ENCODE assay signal across 18 cellular contexts in the genomic region with DNA sequence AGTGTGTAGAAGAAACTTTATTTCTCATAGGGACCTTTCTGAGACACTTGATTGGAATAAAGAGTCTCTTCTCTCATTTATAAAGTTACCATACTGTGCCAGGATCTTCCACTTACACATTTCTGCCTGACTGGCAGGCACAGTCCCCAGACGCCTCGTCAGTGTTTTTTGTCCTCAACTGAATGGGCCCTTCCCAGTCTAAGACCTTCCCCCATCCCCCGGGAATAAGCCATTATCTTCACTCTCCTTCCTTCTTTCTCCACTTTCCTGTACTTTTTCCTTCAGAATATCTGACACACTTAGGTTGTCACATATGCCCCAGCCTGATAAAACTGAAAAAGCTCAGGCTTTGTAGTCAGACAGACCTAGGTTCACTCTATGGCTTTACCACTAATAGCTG.
"Had no signal": no experiment of that assay in that cellular context is flagged by ENCODE, and none has a peak within 500 bp of the region (broad histone marks: within the 10 kb centered on the region; RNA-seq: fewer than 3 reads in every experiment).

No MANE protein-coding gene starts in this region.

- H3K27ac Mint-ChIP-seq: activated T-helper 2 cell treated with anti-CD3 and anti-CD28 coated beads, Interferon-gamma antibody, Interleukin-2, Interleukin-4, amounts not matched to agents 10 μg/mL and 5 μg/mL and 100 μg/mL, durations not matched to agents 14 hours and 24 hours and 36 hours; T-helper 1 cell treated with Interleukin-12 subunit alpha and Interleukin-12 subunit beta and Interleukin-4 antibody, amounts not matched to agents 30 μg/mL and 1 μg/mL, for 36 hours had no signal

- H3K36me3 ChIP-seq: adrenal gland, sigmoid colon had no signal

- H3K9me3 Mint-ChIP-seq: activated T-helper 2 cell treated with anti-CD3 and anti-CD28 coated beads, Interferon-gamma antibody, Interleukin-2, Interleukin-4, amounts not matched to agents 10 μg/mL and 5 μg/mL and 100 μg/mL, durations not matched to agents 14 hours and 24 hours and 36 hours; central memory CD8-positive, alpha-beta T cell; naive thymus-derived CD4-positive, alpha-beta T cell; T-helper 1 cell treated with Interleukin-12 subunit alpha and Interleukin-12 subunit beta and Interleukin-4 antibody, amounts not matched to agents 30 μg/mL and 1 μg/mL, for 36 hours had no signal

- H3K27ac ChIP-seq: adrenal gland, gastroesophageal sphincter, lower lobe of right lung, prostate gland, sigmoid colon, suprapubic skin, upper lobe of left lung had no signal

- H3K9me3 ChIP-seq: adrenal gland, gastroesophageal sphincter, lower lobe of right lung, prostate gland, sigmoid colon, suprapubic skin, upper lobe of left lung had no signal

- H3K27me3 Mint-ChIP-seq: central memory CD8-positive, alpha-beta T cell; naive thymus-derived CD4-positive, alpha-beta T cell had no signal

- H3K4me3 ChIP-seq: adrenal gland, gastroesophageal sphincter, lower lobe of right lung, prostate gland, sigmoid colon, suprapubic skin, upper lobe of left lung had no signal

- H3K27me3 ChIP-seq: adrenal gland, gastroesophageal sphincter, sigmoid colon, suprapubic skin, upper lobe of left lung had no signal

- DNase-seq: activated CD4-positive, alpha-beta T cell treated with anti-CD3 and anti-CD28 coated beads, Interleukin-2, amount 50 U/mL, for 1 hour; activated CD4-positive, CD25-positive, alpha-beta regulatory T cell; activated naive CD4-positive, alpha-beta T cell treated with anti-CD3 and anti-CD28 coated beads, Interleukin-2, amount 50 U/mL, for 16 hours; effector memory CD4-positive, alpha-beta T cell; lower lobe of right lung; naive thymus-derived CD4-positive, alpha-beta T cell; occipital lobe; sigmoid colon; stimulated activated CD4-positive, alpha-beta T cell treated with anti-CD3 and anti-CD28 coated beads, Interleukin-12 subunit alpha, Interleukin-12 subunit beta, amount 100 ng/mL, for 4 hours; stimulated activated naive CD4-positive, alpha-beta T cell treated with Interleukin-2 at 50 U/mL for 16 hours; upper lobe of left lung had no signal

- ATAC-seq: gastroesophageal sphincter; lower lobe of right lung; naive thymus-derived CD4-positive, alpha-beta T cell had no signal

- H3K4me1 ChIP-seq: adrenal gland, lower lobe of right lung, prostate gland, suprapubic skin, upper lobe of left lung had no signal

- H3K4me3 Mint-ChIP-seq: central memory CD8-positive, alpha-beta T cell; naive thymus-derived CD4-positive, alpha-beta T cell; T-helper 1 cell treated with Interleukin-12 subunit alpha and Interleukin-12 subunit beta and Interleukin-4 antibody, amounts not matched to agents 30 μg/mL and 1 μg/mL, for 36 hours had no signal
